Comparison of ENCODE assay signal across 11 cellular contexts in genomic region chr2:196167666-196168065, GRCh38. TPM values are rescaled to one million over a fixed set of nuclear protein-coding genes. Genes with fewer than 3 reads are reported as not detected.
A peak's percentile ranks its signal among the peaks of the same experiment; 100 is the strongest.
DNase-seq lines count a peak whose midpoint lies in the region; ATAC-seq and TF ChIP-seq lines count a peak whose summit lies in the region.
"Had no signal": no experiment of that assay in that cellular context is flagged by ENCODE, and none has a peak within 500 bp of the region (broad histone marks: within the 10 kb centered on the region; RNA-seq: fewer than 3 reads in every experiment).

No MANE protein-coding gene starts in this region.

- peak overlapping the region; percentile 93 to 99 (median 94) for H3K4me3 Mint-ChIP-seq in CD4-positive, CD25-positive, alpha-beta regulatory T cell

- peak overlapping the region; percentile 84 to 97 (median 94) for H3K27ac Mint-ChIP-seq in CD4-positive, CD25-positive, alpha-beta regulatory T cell

- peaks cover 14 to 40% (median 31%) of the 10 kb centered on the region in 4 donors for H3K4me1 Mint-ChIP-seq in CD4-positive, CD25-positive, alpha-beta regulatory T cell

- in situ Hi-C loops in GM13976 (cut with MboI; ENCODE audit: low sequenced_read_pairs, unreplicated experiment) = no loop called here

- CTCF ChIA-PET in HEK293T (lab: Yijun Ruan, JAX) = no interaction called here

- peak overlapping the region; percentile 95 for H3K27ac ChIP-seq in CD4-positive, CD25-positive, alpha-beta regulatory T cell (ENCODE audit: insufficient read depth, low read length, poor library complexity, severe bottlenecking)
- H3K27ac ChIP-seq in HUES6 (ENCODE audit: low read depth, low read length) = no peak overlapping the region

- no peaks in the 10 kb centered on the region for H3K27me3 ChIP-seq in CD4-positive, CD25-positive, alpha-beta regulatory T cell (ENCODE audit: control insufficient read depth, insufficient read depth, low read length)
- H3K27me3 ChIP-seq in HUES6 (ENCODE audit: control insufficient read depth, insufficient read depth, low read length) = peaks cover 10% of the 10 kb centered on the region
- H3K27me3 ChIP-seq in mononuclear cell (ENCODE audit: insufficient read depth, low read length) = no peaks in the 10 kb centered on the region

- peak in 1 of 3 donors; percentile 35 for DNase-seq in CD4-positive, CD25-positive, alpha-beta regulatory T cell
- DNase-seq in amniotic epithelial cell (ENCODE audit: low read depth) (peak; percentile 43), HEK293T (ENCODE audit: extremely low spot score) (no peak), NCI-H446 treated with DMSO at 0.1 percent for 48 hours (lab: John Stamatoyannopoulos, UW) (no peak), GM13976 (ENCODE audit: low spot score) (no peak), globus pallidus (ENCODE audit: low spot score) (no peak)
- DNase-seq: mucosa of descending colon, NCI-H1417 treated with DMSO at 0.1 percent for 48 hours, T1000 had no signal

- POLR2A ChIA-PET in HEK293T (lab: Yijun Ruan, JAX) = no interaction called here

- peaks cover 13% of the 10 kb centered on the region for H3K27me3 Mint-ChIP-seq in CD4-positive, CD25-positive, alpha-beta regulatory T cell

- H3K4me3 ChIP-seq in CD4-positive, CD25-positive, alpha-beta regulatory T cell (ENCODE audit: low read depth, low read length) = peak overlapping the region; percentile 100
- H3K4me3 ChIP-seq in HUES6 (ENCODE audit: low read depth, low read length) = peak overlapping the region; percentile 20; the same call in 1 of the 2 replicates
- H3K4me3 ChIP-seq in mononuclear cell (ENCODE audit: low read length) = peak overlapping the region; percentile 96
- H3K4me3 ChIP-seq: mucosa of descending colon had no signal

- peaks cover 0 to 4% (median 0%) of the 10 kb centered on the region in 7 donors for H3K9me3 Mint-ChIP-seq in CD4-positive, CD25-positive, alpha-beta regulatory T cell

- no peak for ATAC-seq in CD4-positive, CD25-positive, alpha-beta regulatory T cell (ENCODE audit: low read depth in 2 of 2)
- ATAC-seq: mucosa of descending colon had no signal

- H3K4me1 ChIP-seq in CD4-positive, CD25-positive, alpha-beta regulatory T cell (ENCODE audit: control insufficient read depth, insufficient read depth, low read length, poor library complexity, severe bottlenecking) = peaks cover 53% of the 10 kb centered on the region
- peaks cover 43% of the 10 kb centered on the region for H3K4me1 ChIP-seq in HUES6 (ENCODE audit: control insufficient read depth, insufficient read depth, low read length)
- peaks cover 45% of the 10 kb centered on the region for H3K4me1 ChIP-seq in mononuclear cell (ENCODE audit: insufficient read depth, low read length)

- H3K36me3 Mint-ChIP-seq in CD4-positive, CD25-positive, alpha-beta regulatory T cell = peaks cover 43% of the 10 kb centered on the region

- no peak for TF ChIP-seq CTCF in GM13976 (IDR thresholded peaks at IDR 0.05; ENCODE audit: borderline replicate concordance, control extremely low read depth, extremely low read depth, insufficient read depth, missing control alignments)

- H3K36me3 ChIP-seq in CD4-positive, CD25-positive, alpha-beta regulatory T cell (ENCODE audit: control insufficient read depth, insufficient read depth, low read length) = peaks cover 25% of the 10 kb centered on the region
- no peaks in the 10 kb centered on the region for H3K36me3 ChIP-seq in HUES6 (ENCODE audit: control insufficient read depth, insufficient read depth, low read length)

- H3K9me3 ChIP-seq in CD4-positive, CD25-positive, alpha-beta regulatory T cell (ENCODE audit: control insufficient read depth in 2 of 2, low read length in 2 of 2) = no peaks in the 10 kb centered on the region
- no peaks in the 10 kb centered on the region for H3K9me3 ChIP-seq in HUES6 (ENCODE audit: control insufficient read depth, insufficient read depth, low read depth, low read length)
- no peaks in the 10 kb centered on the region for H3K9me3 ChIP-seq in mononuclear cell (ENCODE audit: low read depth, low read length)
- H3K9me3 ChIP-seq: mucosa of descending colon had no signal

- no peak overlapping the region for H3K9ac ChIP-seq in HUES6 (ENCODE audit: low read length)

TF ChIP-seq in HEK293T, 16 proteins besides CTCF, POLR2A, EP300 and RAD21:
- TF ChIP-seq ELF4 (IDR thresholded peaks at IDR 0.05) (no peak), LEF1 (IDR thresholded peaks at IDR 0.05; ENCODE audit: borderline replicate concordance) (no peak), TARDBP (IDR thresholded peaks at IDR 0.05) (no peak), ARNT (IDR thresholded peaks at IDR 0.05) (no peak), CTBP1 (IDR thresholded peaks at IDR 0.05; ENCODE audit: borderline replicate concordance) (no peak), SP1 (IDR thresholded peaks at IDR 0.05) (no peak), L3MBTL2 (conservative IDR thresholded peaks at IDR 0.05) (no peak), FOXA1 (IDR thresholded peaks at IDR 0.05) (no peak), NFRKB (IDR thresholded peaks at IDR 0.05) (no peak), FOXK2 (IDR thresholded peaks at IDR 0.05) (no peak), BHLHE40 (IDR thresholded peaks at IDR 0.05; ENCODE audit: borderline replicate concordance) (no peak), SUZ12 (IDR thresholded peaks at IDR 0.05) (no peak), ZNF384 (IDR thresholded peaks at IDR 0.05) (no peak), FOXM1 (IDR thresholded peaks at IDR 0.05; ENCODE audit: borderline replicate concordance) (no peak), HDGF (IDR thresholded peaks at IDR 0.05; ENCODE audit: borderline replicate concordance) (no peak)
- TF ChIP-seq, protein P1, sequence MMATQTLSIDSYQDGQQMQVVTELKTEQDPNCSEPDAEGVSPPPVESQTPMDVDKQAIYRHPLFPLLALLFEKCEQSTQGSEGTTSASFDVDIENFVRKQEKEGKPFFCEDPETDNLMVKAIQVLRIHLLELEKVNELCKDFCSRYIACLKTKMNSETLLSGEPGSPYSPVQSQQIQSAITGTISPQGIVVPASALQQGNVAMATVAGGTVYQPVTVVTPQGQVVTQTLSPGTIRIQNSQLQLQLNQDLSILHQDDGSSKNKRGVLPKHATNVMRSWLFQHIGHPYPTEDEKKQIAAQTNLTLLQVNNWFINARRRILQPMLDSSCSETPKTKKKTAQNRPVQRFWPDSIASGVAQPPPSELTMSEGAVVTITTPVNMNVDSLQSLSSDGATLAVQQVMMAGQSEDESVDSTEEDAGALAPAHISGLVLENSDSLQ (IDR thresholded peaks at IDR 0.05) = no peak

RNA-seq across cellular contexts. Expression of gene STK17B, which starts 3.7 kb away (rescaled TPM):
- 542 TPM for total RNA-seq in CD4-positive, CD25-positive, alpha-beta regulatory T cell
- polyA plus RNA-seq in CD4-positive, CD25-positive, alpha-beta regulatory T cell = 100 to 1,000 TPM in 2 of 4 donors, 10 to 100 TPM in 2; 97.1 to 116 (median 106) TPM
- total RNA-seq in mononuclear cell = 688 TPM

Comparison
In these comparisons a context has a peak if more than half of its experiments do, and no peak if none do; other contexts are left out.
1. H3K4me3 ChIP-seq: peak in every context shown above with its lines; median percentile 100 in CD4-positive, CD25-positive, alpha-beta regulatory T cell; 96 in mononuclear cell; 20 in HUES6.